Comparison of ENCODE assay signal across 1 cellular context in the genomic region with DNA sequence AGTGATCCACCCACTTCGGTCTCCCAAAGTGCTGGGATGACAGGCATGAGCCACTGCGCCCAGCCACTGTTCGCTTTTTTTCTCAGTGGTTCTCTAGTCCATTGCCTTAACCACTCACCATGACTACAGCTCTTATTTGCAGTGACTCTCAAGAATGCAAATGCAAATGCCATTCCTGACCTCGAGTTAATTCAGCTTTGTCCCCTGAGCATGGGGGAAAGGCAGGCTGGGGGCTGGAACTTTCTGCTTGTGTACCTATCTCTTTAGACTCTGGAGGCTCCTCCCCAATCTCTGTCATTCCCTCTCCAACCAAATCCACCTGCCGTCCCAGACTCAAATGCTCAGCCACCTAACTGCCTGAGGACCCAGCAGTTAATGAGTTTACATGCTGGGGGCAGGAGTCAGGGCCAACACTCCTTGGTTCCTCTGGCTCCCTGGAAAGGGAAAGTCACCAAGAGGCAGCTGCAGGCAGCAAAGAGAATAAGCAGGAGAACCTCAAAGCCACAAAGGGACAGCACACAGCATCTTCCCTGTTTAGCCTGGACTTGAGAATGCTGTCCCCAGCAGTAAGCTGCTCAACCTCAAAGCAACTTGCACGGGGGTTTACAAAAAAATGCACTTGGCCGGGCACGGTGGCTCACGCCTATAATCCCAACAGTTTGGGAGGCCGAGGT.
TF ChIP-seq lines count a peak whose summit lies in the region.

No MANE protein-coding gene starts in this region.

TF ChIP-seq in K562, 482 proteins besides CTCF, POLR2A, EP300 and RAD21:
- TF ChIP-seq RFX1 (IDR thresholded peaks at IDR 0.05) (peak; percentile 53), MYNN (IDR thresholded peaks at IDR 0.05) (peak; percentile 66; the same call in 1 of the 2 replicates), MYNN (CRISPR knock-in tag; IDR thresholded peaks at IDR 0.05) (no peak), PPARD (CRISPR knock-in tag; IDR thresholded peaks at IDR 0.05) (no peak)
